Comparison of ENCODE assay signal across 7 cellular contexts in genomic region chr4:69830529-69831269, GRCh38. TPM values are rescaled to one million over a fixed set of nuclear protein-coding genes. Genes with fewer than 3 reads are reported as not detected.
DNase-seq lines count a peak whose midpoint lies in the region; ATAC-seq and TF ChIP-seq lines count a peak whose summit lies in the region.

No MANE protein-coding gene starts in this region.

- H3K27me3 ChIP-seq in brain microvascular endothelial cell (replicated peaks) = no peaks in the 10 kb centered on the region

- no peaks in the 10 kb centered on the region for H3K36me3 Mint-ChIP-seq in natural killer cell treated with Interleukin-12 subunit alpha and Interleukin-12 subunit beta and Interleukin-15 and Interleukin-18, amount 100 ng/mL, for 72 hours

- CTCF ChIA-PET in OCI-LY7 (lab: Charles Lee; ENCODE audit: unreplicated experiment) = no interaction called here

- in situ Hi-C loops in brain microvascular endothelial cell (cut with HindIII; ENCODE audit: low pct_ligation_motif_present, low sequenced_read_pairs) = no loop called here

- no peaks in the 10 kb centered on the region for H3K9me3 Mint-ChIP-seq in natural killer cell treated with Interleukin-12 subunit alpha and Interleukin-12 subunit beta and Interleukin-15 and Interleukin-18, amount 100 ng/mL, for 72 hours

- H3K9me3 ChIP-seq in OCI-LY7 (ENCODE audit: low read length) = no peaks in the 10 kb centered on the region

- no peak overlapping the region for H3K27ac ChIP-seq in brain microvascular endothelial cell
- no peak overlapping the region for H3K27ac ChIP-seq in OCI-LY7 (ENCODE audit: low read depth, low read length, poor library complexity, severe bottlenecking)

- H3K4me1 ChIP-seq in OCI-LY7 (ENCODE audit: insufficient read depth, low read length, poor library complexity, severe bottlenecking) = no peaks in the 10 kb centered on the region

- TF ChIP-seq CTCF in brain microvascular endothelial cell (IDR thresholded peaks at IDR 0.05; ENCODE audit: low read depth, low read length, missing control alignments) (peak; percentile 31), OCI-LY7 (conservative IDR thresholded peaks at IDR 0.05; ENCODE audit: low read length) (no peak)

- H3K4me3 Mint-ChIP-seq in natural killer cell treated with Interleukin-12 subunit alpha and Interleukin-12 subunit beta and Interleukin-15 and Interleukin-18, amount 100 ng/mL, for 72 hours = peak overlapping the region; percentile 92

- no peak overlapping the region for H3K4me2 ChIP-seq in OCI-LY7 (ENCODE audit: low read length)

- ATAC-seq in GM19043 (IDR thresholded peaks at IDR 0.05; ENCODE audit: low read depth, unreplicated experiment) (peak; percentile 26), HG03045 (IDR thresholded peaks at IDR 0.05; ENCODE audit: unreplicated experiment) (no peak)
- no peak for ATAC-seq in natural killer cell treated with Interleukin-12 subunit alpha and Interleukin-12 subunit beta and Interleukin-15 and Interleukin-18, amount 100 ng/mL, for 72 hours

- POLR2A ChIA-PET in OCI-LY7 (lab: Charles Lee) = interaction anchor here (0.6 kb wide), 1 partner anchor 1609 kb away, joined by 5 read pairs; no protein-coding TSS in a partner anchor

- H3K36me3 ChIP-seq in brain microvascular endothelial cell (replicated peaks) (no peaks in the 10 kb centered on the region), OCI-LY7 (ENCODE audit: insufficient read depth, low read length) (no peaks in the 10 kb centered on the region)

- H3K9me2 ChIP-seq in OCI-LY7 (ENCODE audit: insufficient read depth, low read length) = no peaks in the 10 kb centered on the region

- H3K27me3 Mint-ChIP-seq in natural killer cell treated with Interleukin-12 subunit alpha and Interleukin-12 subunit beta and Interleukin-15 and Interleukin-18, amount 100 ng/mL, for 72 hours = no peaks in the 10 kb centered on the region

- H3K4me3 ChIP-seq in brain microvascular endothelial cell (ENCODE audit: low read depth, low read length) (no peak overlapping the region), OCI-LY7 (ENCODE audit: low read depth, low read length, poor library complexity, severe bottlenecking) (no peak overlapping the region)

- DNase-seq in KG1 (lab: John Stamatoyannopoulos, UW) (peak; percentile 73), brain microvascular endothelial cell (peak; percentile 62), head of caudate nucleus (no peak), OCI-LY7 (ENCODE audit: low spot score) (no peak)
- DNase-seq in natural killer cell treated with Interleukin-12 subunit alpha and Interleukin-12 subunit beta and Interleukin-15 and Interleukin-18, amount 100 ng/mL, for 72 hours (ENCODE audit: low spot score) = no peak

- no TSS peak for BruUV-seq in OCI-LY7 (replicated peaks; lab: Mats Ljungman, UMichigan)

- intact Hi-C loops in head of caudate nucleus (cut with DNase I) = no loop called here
- intact Hi-C loops in OCI-LY7 (cut with micrococcal nuclease; ENCODE audit: unreplicated experiment) = no loop called here

- H4K20me1 ChIP-seq in OCI-LY7 (ENCODE audit: insufficient read depth, low read length) = no peaks in the 10 kb centered on the region

- H3K4me1 Mint-ChIP-seq in natural killer cell treated with Interleukin-12 subunit alpha and Interleukin-12 subunit beta and Interleukin-15 and Interleukin-18, amount 100 ng/mL, for 72 hours (ENCODE audit: low read depth in 2 of 2) = peaks cover 13 to 27% of the 10 kb centered on the region in 2 donors

- no peak overlapping the region for H2AFZ ChIP-seq in OCI-LY7 (ENCODE audit: low read length)

- H3K27ac Mint-ChIP-seq in natural killer cell treated with Interleukin-12 subunit alpha and Interleukin-12 subunit beta and Interleukin-15 and Interleukin-18, amount 100 ng/mL, for 72 hours = peak overlapping the region in 1 of 2 donors; percentile 78

- H3K79me2 ChIP-seq in OCI-LY7 (ENCODE audit: insufficient read depth, low read depth, low read length) = no peaks in the 10 kb centered on the region

RNA-seq across cellular contexts. Expression of gene SULT1E1, which starts 29.2 kb away (rescaled TPM):
- total RNA-seq in natural killer cell treated with Interleukin-12 subunit alpha and Interleukin-12 subunit beta and Interleukin-15 and Interleukin-18, amount 100 ng/mL, for 72 hours = not detected
- not detected in 2 replicates for total RNA-seq in OCI-LY7 (2014; rRNA removed; shearing (Covaris generic))
- not detected in 2 replicates for total RNA-seq in OCI-LY7 (2022)

Comparison
In these comparisons a context has a peak if more than half of its experiments do, and no peak if none do; other contexts are left out.
1. DNase-seq: peak in KG1 (single experiment) and brain microvascular endothelial cell (single experiment); none in natural killer cell treated with Interleukin-12 subunit alpha and Interleukin-12 subunit beta and Interleukin-15 and Interleukin-18, amount 100 ng/mL, for 72 hours (single experiment), head of caudate nucleus (0 of 42) and OCI-LY7 (single experiment).